8 cellular contexts compared by ENCODE assay signal in genomic region chr3:195908439-195909293, GRCh38. TPM values are rescaled to one million over a fixed set of nuclear protein-coding genes. Genes with fewer than 3 reads are reported as not detected.
DNase-seq lines count a peak whose midpoint lies in the region; ATAC-seq and TF ChIP-seq lines count a peak whose summit lies in the region.

TNK2 (minus strand) TSS chr3:195908551; CDS start chr3:195888588, 19,963 bp downstream.

- peak within 1 kb of the TSS; percentile 85 for H3K27ac ChIP-seq in CD4-positive, alpha-beta memory T cell (ENCODE audit: low read depth, low read length)
- H3K27ac ChIP-seq in epithelial cell of prostate (peak within 1 kb of the TSS; percentile 57), upper lobe of left lung (peak within 1 kb of the TSS; percentile 76 to 93 (median 85))
- H3K27ac ChIP-seq in naive thymus-derived CD4-positive, alpha-beta T cell (ENCODE audit: low read depth, low read length): peak within 1 kb of the TSS; percentile 79

- TF ChIP-seq CTCF in upper lobe of left lung (IDR thresholded peaks at IDR 0.05): no peak

- H3K27ac Mint-ChIP-seq in CD4-positive, alpha-beta memory T cell: peak within 1 kb of the TSS; percentile 98 to 100 (median 99)
- H3K27ac Mint-ChIP-seq in activated CD8-positive, alpha-beta memory T cell treated with anti-CD3 and anti-CD28 coated beads, Interleukin-2, amount 10 ng/mL, durations not matched to agents 7 days and 5 days: peak within 1 kb of the TSS; percentile 100
- peak within 1 kb of the TSS; percentile 98 to 100 (median 99) for H3K27ac Mint-ChIP-seq in naive thymus-derived CD4-positive, alpha-beta T cell

- ATAC-seq in GM21447 (IDR thresholded peaks at IDR 0.05; ENCODE audit: unreplicated experiment): peak; percentile 6
- peak; percentile 13 for ATAC-seq in activated CD8-positive, alpha-beta memory T cell treated with anti-CD3 and anti-CD28 coated beads, Interleukin-2, amount 10 ng/mL, durations not matched to agents 7 days and 5 days
- ATAC-seq in naive thymus-derived CD4-positive, alpha-beta T cell: peak; percentile 5
- peak; percentile 23 to 35 for ATAC-seq in upper lobe of left lung (ENCODE audit: low FRiP score in 2 of 2)

- peaks cover 28 to 54% (median 39%) of the 10 kb centered on the region in 4 donors for H3K4me1 Mint-ChIP-seq in CD4-positive, alpha-beta memory T cell
- H3K4me1 Mint-ChIP-seq in activated CD8-positive, alpha-beta memory T cell treated with anti-CD3 and anti-CD28 coated beads, Interleukin-2, amount 10 ng/mL, durations not matched to agents 7 days and 5 days: peaks cover 37% of the 10 kb centered on the region
- H3K4me1 Mint-ChIP-seq in naive thymus-derived CD4-positive, alpha-beta T cell: peaks cover 34 to 45% (median 41%) of the 10 kb centered on the region in 7 donors

- peaks cover 52% of the 10 kb centered on the region for H3K4me1 ChIP-seq in CD4-positive, alpha-beta memory T cell (ENCODE audit: insufficient read depth, low read length)
- H3K4me1 ChIP-seq in naive thymus-derived CD4-positive, alpha-beta T cell (ENCODE audit: control insufficient read depth in 2 of 2, insufficient read depth in 2 of 2, low read length in 2 of 2): peaks cover 22 to 35% of the 10 kb centered on the region in 2 donors
- peaks cover 32 to 53% (median 40%) of the 10 kb centered on the region in 4 donors for H3K4me1 ChIP-seq in upper lobe of left lung

- no peaks in the 10 kb centered on the region for H3K9me3 Mint-ChIP-seq in CD4-positive, alpha-beta memory T cell
- H3K9me3 Mint-ChIP-seq in activated CD8-positive, alpha-beta memory T cell treated with anti-CD3 and anti-CD28 coated beads, Interleukin-2, amount 10 ng/mL, durations not matched to agents 7 days and 5 days (ENCODE audit: low read depth): no peaks in the 10 kb centered on the region
- peaks cover 0 to 2% (median 0%) of the 10 kb centered on the region in 11 donors for H3K9me3 Mint-ChIP-seq in naive thymus-derived CD4-positive, alpha-beta T cell

- DNase-seq in CD4-positive, alpha-beta memory T cell: peak; percentile 32 to 63 (median 60)
- DNase-seq in Jurkat, Clone E6-1 (ENCODE audit: low read depth, low spot score): no peak
- DNase-seq in activated CD8-positive, alpha-beta memory T cell treated with anti-CD3 and anti-CD28 coated beads, Interleukin-2, amount 10 ng/mL, durations not matched to agents 7 days and 5 days: peak; percentile 75
- DNase-seq in epithelial cell of prostate (ENCODE audit: low read depth, low spot score) (no peak), upper lobe of left lung (peak; percentile 55 to 89), KBM-7 (no peak)
- peak; percentile 35 to 59 (median 42) for DNase-seq in naive thymus-derived CD4-positive, alpha-beta T cell

- 0 to 1% methylated on average over 15 to 30 of the region's 83 CpGs for WGBS in upper lobe of left lung, 2 donors

- intact Hi-C loops in CD4-positive, alpha-beta memory T cell (cut with micrococcal nuclease): loop anchor here (2.0 kb wide), 1 partner anchor 366 kb away; the partner anchor contains the start of gene PPP1R2
- intact Hi-C loops in naive thymus-derived CD4-positive, alpha-beta T cell (cut with micrococcal nuclease): loop anchor here (1.0 to 10.0 kb wide), 11 partner anchors 13 to 1236 kb away; partner anchors contain the start of genes TFRC (in 2 of the 2), XXYLT1 (in 2 of the 2), ACAP2 (in 1 of the 2) and CEP19 (in 1 of the 2)

- POLR2A ChIA-PET in CD4-positive, alpha-beta memory T cell (lab: Charles Lee; ENCODE audit: partially characterized antibody): interaction anchor here (0.7 to 6.0 kb wide), 11 partner anchors 8 to 1033 kb away, joined by 3 to 245 read pairs (median 8); partner anchors contain the start of genes DYNLT2B, NCBP2, PPP1R2 and XXYLT1
- POLR2A ChIA-PET in naive thymus-derived CD4-positive, alpha-beta T cell (lab: Charles Lee): interaction anchor here (1.1 to 7.1 kb wide), 5 partner anchors 11 to 366 kb away, joined by 3 to 209 read pairs (median 11); partner anchors contain the start of gene PPP1R2

- peak within 1 kb of the TSS; percentile 89 to 99 (median 96) for H3K4me3 Mint-ChIP-seq in CD4-positive, alpha-beta memory T cell
- H3K4me3 Mint-ChIP-seq in activated CD8-positive, alpha-beta memory T cell treated with anti-CD3 and anti-CD28 coated beads, Interleukin-2, amount 10 ng/mL, durations not matched to agents 7 days and 5 days: peak within 1 kb of the TSS; percentile 96
- H3K4me3 Mint-ChIP-seq in naive thymus-derived CD4-positive, alpha-beta T cell: peak within 1 kb of the TSS; percentile 95 to 99 (median 97)

- peak within 1 kb of the TSS; percentile 53 to 81 for H3K4me3 ChIP-seq in CD4-positive, alpha-beta memory T cell (ENCODE audit: low read length in 2 of 2)
- H3K4me3 ChIP-seq in Jurkat, Clone E6-1 (ENCODE audit: low read length): peak within 1 kb of the TSS; percentile 41
- H3K4me3 ChIP-seq in naive thymus-derived CD4-positive, alpha-beta T cell (ENCODE audit: low read length): peak within 1 kb of the TSS; percentile 64
- peak within 1 kb of the TSS; percentile 66 to 91 (median 86) for H3K4me3 ChIP-seq in upper lobe of left lung

- TF ChIP-seq POLR2A in upper lobe of left lung (IDR thresholded peaks at IDR 0.05): no peak

- no peaks in the 10 kb centered on the region for H3K27me3 Mint-ChIP-seq in CD4-positive, alpha-beta memory T cell
- H3K27me3 Mint-ChIP-seq in activated CD8-positive, alpha-beta memory T cell treated with anti-CD3 and anti-CD28 coated beads, Interleukin-2, amount 10 ng/mL, durations not matched to agents 7 days and 5 days: no peaks in the 10 kb centered on the region
- H3K27me3 Mint-ChIP-seq in naive thymus-derived CD4-positive, alpha-beta T cell: no peaks in the 10 kb centered on the region

- no peaks in the 10 kb centered on the region for H3K9me3 ChIP-seq in CD4-positive, alpha-beta memory T cell (ENCODE audit: control insufficient read depth in 1 of 2, low read length in 2 of 2)
- no peaks in the 10 kb centered on the region for H3K9me3 ChIP-seq in naive thymus-derived CD4-positive, alpha-beta T cell (ENCODE audit: control insufficient read depth in 2 of 3, low read length in 3 of 3)
- no peaks in the 10 kb centered on the region for H3K9me3 ChIP-seq in upper lobe of left lung

- in situ Hi-C loops in KBM-7 (cut with MboI; ENCODE audit: low pct_unique_long_range_greater_than_20kb, low sequenced_read_pairs): no loop called here

- CTCF ChIA-PET in CD4-positive, alpha-beta memory T cell (lab: Charles Lee; ENCODE audit: partially characterized antibody): interaction anchor here (0.9 to 15.9 kb wide), 7 partner anchors 10 to 639 kb away, joined by 3 to 479 read pairs (median 8); partner anchors contain the start of gene XXYLT1
- CTCF ChIA-PET in activated CD8-positive, alpha-beta memory T cell treated with anti-CD3 and anti-CD28 coated beads, Interleukin-2, amount 10 ng/mL, durations not matched to agents 7 days and 5 days (lab: Charles Lee): interaction anchor here (0.6 to 6.0 kb wide), 6 partner anchors 10 to 59 kb away, joined by 3 to 131 read pairs (median 7); no protein-coding TSS in a partner anchor
- CTCF ChIA-PET in naive thymus-derived CD4-positive, alpha-beta T cell (lab: Charles Lee): interaction anchor here (1.6 to 4.0 kb wide), 3 partner anchors 10 to 359 kb away, joined by 3 to 74 read pairs (median 4); no protein-coding TSS in a partner anchor

- no peaks in the 10 kb centered on the region for H3K36me3 ChIP-seq in CD4-positive, alpha-beta memory T cell (ENCODE audit: insufficient read depth, low read length)
- H3K36me3 ChIP-seq in naive thymus-derived CD4-positive, alpha-beta T cell (ENCODE audit: control insufficient read depth in 2 of 3, insufficient read depth in 3 of 3, low read length in 3 of 3): no peaks in the 10 kb centered on the region
- H3K36me3 ChIP-seq in upper lobe of left lung: no peaks in the 10 kb centered on the region

- no peaks in the 10 kb centered on the region for H3K27me3 ChIP-seq in CD4-positive, alpha-beta memory T cell (ENCODE audit: insufficient read depth, low read length)
- no peaks in the 10 kb centered on the region for H3K27me3 ChIP-seq in naive thymus-derived CD4-positive, alpha-beta T cell (ENCODE audit: control insufficient read depth in 2 of 2, insufficient read depth in 2 of 2, low read length in 2 of 2)
- H3K27me3 ChIP-seq in upper lobe of left lung: no peaks in the 10 kb centered on the region

- H3K36me3 Mint-ChIP-seq in CD4-positive, alpha-beta memory T cell: peaks cover 0 to 9% of the 10 kb centered on the region in 2 donors
- H3K36me3 Mint-ChIP-seq in activated CD8-positive, alpha-beta memory T cell treated with anti-CD3 and anti-CD28 coated beads, Interleukin-2, amount 10 ng/mL, durations not matched to agents 7 days and 5 days: peaks cover 24% of the 10 kb centered on the region
- peaks cover 0 to 19% (median 0%) of the 10 kb centered on the region in 5 donors for H3K36me3 Mint-ChIP-seq in naive thymus-derived CD4-positive, alpha-beta T cell

- no peak for TF ChIP-seq EP300 in upper lobe of left lung (IDR thresholded peaks at IDR 0.05)

RNA-seq across cellular contexts. Expression of gene TNK2, which starts in this region (rescaled TPM):
- total RNA-seq in CD4-positive, alpha-beta memory T cell: 100 to 1,000 TPM; 136 to 164 TPM
- 1 to 10 TPM in 1 of 2 donors, under 1 TPM in 1; 0.18 to 3.4 TPM for polyA plus RNA-seq in CD4-positive, alpha-beta memory T cell
- polyA plus RNA-seq in Jurkat, Clone E6-1 (2012; ENCODE audit: insufficient read depth, insufficient read length): 19.7 TPM
- 100 to 1,000 TPM; 150 to 177 TPM for total RNA-seq in activated CD8-positive, alpha-beta memory T cell treated with anti-CD3 and anti-CD28 coated beads, Interleukin-2, amount 10 ng/mL, durations not matched to agents 7 days and 5 days
- 100 to 1,000 TPM; 128 to 196 (median 188) TPM for total RNA-seq in naive thymus-derived CD4-positive, alpha-beta T cell
- polyA plus RNA-seq in naive thymus-derived CD4-positive, alpha-beta T cell: 1 to 10 TPM; 2.0 to 2.6 TPM
- 100 to 1,000 TPM in 2 of 6 donors, 10 to 100 TPM in 4; 18.7 to 171 (median 70.1) TPM for total RNA-seq in upper lobe of left lung

Comparison
In these comparisons a context has a peak if more than half of its experiments do, and no peak if none do; other contexts are left out.
1. DNase-seq: peak in CD4-positive, alpha-beta memory T cell (5 of 5), activated CD8-positive, alpha-beta memory T cell treated with anti-CD3 and anti-CD28 coated beads, Interleukin-2, amount 10 ng/mL, durations not matched to agents 7 days and 5 days (single experiment), naive thymus-derived CD4-positive, alpha-beta T cell (9 of 9) and upper lobe of left lung (2 of 2); none in Jurkat, Clone E6-1 (single experiment), epithelial cell of prostate (single experiment) and KBM-7 (single experiment).
2. Peak in every context shown above with its lines, with median percentiles within 50 percentile points of each other: H3K27ac ChIP-seq, H3K4me3 ChIP-seq, H3K27ac Mint-ChIP-seq, H3K4me3 Mint-ChIP-seq and ATAC-seq.